In genomic region chr20:17875981-17876385, GRCh38 we compare ENCODE assay signal across 12 cellular contexts.
A peak's percentile ranks its signal among the peaks of the same experiment; 100 is the strongest.
DNase-seq lines count a peak whose midpoint lies in the region; ATAC-seq and TF ChIP-seq lines count a peak whose summit lies in the region.
"Had no signal": no experiment of that assay in that cellular context is flagged by ENCODE, and none has a peak within 500 bp of the region (broad histone marks: within the 10 kb centered on the region; RNA-seq: fewer than 3 reads in every experiment).

No MANE protein-coding gene starts in this region.

- no peak overlapping the region for H2BK120ac ChIP-seq in mesendoderm (ENCODE audit: low read depth, low read length)

- ATAC-seq in stimulated activated memory B cell treated with anti-CD40 and anti-IgM and Interleukin-4, amounts not matched to agents 10 μg/mL and 1 μg/mL and 100 μg/mL, for 72 hours = no peak
- no peak for ATAC-seq in HG03521 (IDR thresholded peaks at IDR 0.05; ENCODE audit: unreplicated experiment)
- ATAC-seq in HG02884 (IDR thresholded peaks at IDR 0.05; ENCODE audit: unreplicated experiment) = no peak

- H2BK5ac ChIP-seq in mesendoderm (ENCODE audit: low read length) = no peak overlapping the region

- H3K36me3 Mint-ChIP-seq in chondrocyte (ENCODE audit: low read depth) = no peaks in the 10 kb centered on the region
- H3K36me3 Mint-ChIP-seq in stimulated activated memory B cell treated with anti-CD40 and anti-IgM and Interleukin-4, amounts not matched to agents 10 μg/mL and 1 μg/mL and 100 μg/mL, for 72 hours = no peaks in the 10 kb centered on the region

- H3K4me3 Mint-ChIP-seq in chondrocyte (ENCODE audit: unreplicated experiment) = no peak overlapping the region
- no peak overlapping the region for H3K4me3 Mint-ChIP-seq in stimulated activated memory B cell treated with anti-CD40 and anti-IgM and Interleukin-4, amounts not matched to agents 10 μg/mL and 1 μg/mL and 100 μg/mL, for 72 hours

- H3K27me3 ChIP-seq in HUES48 (ENCODE audit: control insufficient read depth, insufficient read depth, low read length) = no peaks in the 10 kb centered on the region
- H3K27me3 ChIP-seq in mesendoderm (ENCODE audit: insufficient read depth, low read length, poor library complexity) = no peaks in the 10 kb centered on the region

- peaks cover 40% of the 10 kb centered on the region for H3K4me1 Mint-ChIP-seq in chondrocyte (ENCODE audit: low read depth)
- peaks cover 52% of the 10 kb centered on the region for H3K4me1 Mint-ChIP-seq in stimulated activated memory B cell treated with anti-CD40 and anti-IgM and Interleukin-4, amounts not matched to agents 10 μg/mL and 1 μg/mL and 100 μg/mL, for 72 hours

- no peak overlapping the region for H4K5ac ChIP-seq in mesendoderm (ENCODE audit: low read length)

- H3K9ac ChIP-seq in HUES48 (ENCODE audit: low read depth, low read length) = 0 out of 2 replicates have a peak overlapping the region, but pooled peaks have one; percentile 20
- H3K9ac ChIP-seq in mesendoderm (ENCODE audit: low read length) = no peak overlapping the region

- H3K36me3 ChIP-seq in HUES48 (ENCODE audit: control insufficient read depth, insufficient read depth, low read length) (no peaks in the 10 kb centered on the region), mesendoderm (ENCODE audit: control insufficient read depth, insufficient read depth, low read length) (no peaks in the 10 kb centered on the region)

- H3K27ac ChIP-seq in HUES48 (ENCODE audit: low read depth, low read length) = no peak overlapping the region
- no peak overlapping the region for H3K27ac ChIP-seq in mesendoderm (ENCODE audit: low read depth, low read length)

- H3K27me3 Mint-ChIP-seq in chondrocyte (ENCODE audit: low read depth) = no peaks in the 10 kb centered on the region
- peaks cover 21% of the 10 kb centered on the region for H3K27me3 Mint-ChIP-seq in stimulated activated memory B cell treated with anti-CD40 and anti-IgM and Interleukin-4, amounts not matched to agents 10 μg/mL and 1 μg/mL and 100 μg/mL, for 72 hours

- H3K79me2 ChIP-seq in mesendoderm (ENCODE audit: control insufficient read depth, insufficient read depth, low read length) = no peaks in the 10 kb centered on the region

- peaks cover 39% of the 10 kb centered on the region for H3K4me1 ChIP-seq in HUES48 (ENCODE audit: control insufficient read depth, insufficient read depth, low read length)
- peaks cover 7% of the 10 kb centered on the region for H3K4me1 ChIP-seq in mesendoderm (ENCODE audit: control insufficient read depth, low read depth, low read length)

- no peak overlapping the region for H3K4me2 ChIP-seq in mesendoderm (ENCODE audit: low read length)

- no CpG with 5 or more reads among the region's 10 CpGs for WGBS in mesendoderm (ENCODE audit: extremely low coverage, insufficient coverage, low lambda C conversion rate)

- DNase-seq in chondrocyte (ENCODE audit: low spot score) = no peak
- DNase-seq in mesendoderm = peak; percentile 72
- no peak for DNase-seq in pons (ENCODE audit: low spot score)
- no peak for DNase-seq in activated CD4-positive, CD25-positive, alpha-beta regulatory T cell (lab: John Stamatoyannopoulos, UW)
- DNase-seq: activated T-cell treated with anti-CD3 and anti-CD28 coated beads for 4 hours; NCI-H1105 treated with DMSO at 0.1 percent for 48 hours; NCI-H524 treated with DMSO at 0.1 percent for 48 hours; stimulated activated CD8-positive, alpha-beta memory T cell treated with anti-CD3 and anti-CD28 coated beads, Interleukin-4, amount 100 ng/mL, for 48 hours had no signal

- no peak overlapping the region for H4K8ac ChIP-seq in mesendoderm (ENCODE audit: low read depth, low read length)

- H3K9me3 Mint-ChIP-seq in chondrocyte (ENCODE audit: low read depth) = no peaks in the 10 kb centered on the region
- H3K9me3 Mint-ChIP-seq in stimulated activated memory B cell treated with anti-CD40 and anti-IgM and Interleukin-4, amounts not matched to agents 10 μg/mL and 1 μg/mL and 100 μg/mL, for 72 hours = no peaks in the 10 kb centered on the region

- H3K4me3 ChIP-seq in HUES48 (ENCODE audit: low read depth, low read length) (no peak overlapping the region), mesendoderm (ENCODE audit: low read length) (no peak overlapping the region)

- peak; percentile 38 for TF ChIP-seq CTCF in chondrocyte (IDR thresholded peaks at IDR 0.05)

- no peak overlapping the region for H3K23ac ChIP-seq in mesendoderm (ENCODE audit: low read length)

- H2BK15ac ChIP-seq in mesendoderm (replicated peaks; ENCODE audit: low read depth) = no peak overlapping the region

- no peak overlapping the region for H2AK5ac ChIP-seq in mesendoderm (ENCODE audit: low read length)

- no peaks in the 10 kb centered on the region for H3K9me3 ChIP-seq in HUES48 (ENCODE audit: control insufficient read depth, insufficient read depth, low read length)

- H3K79me1 ChIP-seq in mesendoderm (ENCODE audit: low read length) = no peaks in the 10 kb centered on the region

- peak overlapping the region; percentile 26 for H3K56ac ChIP-seq in mesendoderm (ENCODE audit: low read length)

- H3K4ac ChIP-seq in mesendoderm (ENCODE audit: low read depth, low read length) = no peak overlapping the region

- H3K27ac Mint-ChIP-seq in chondrocyte (ENCODE audit: unreplicated experiment) = peak overlapping the region; percentile 17
- H3K27ac Mint-ChIP-seq in stimulated activated memory B cell treated with anti-CD40 and anti-IgM and Interleukin-4, amounts not matched to agents 10 μg/mL and 1 μg/mL and 100 μg/mL, for 72 hours = peak overlapping the region; percentile 31

- H3K18ac ChIP-seq in mesendoderm (ENCODE audit: low read length) = no peak overlapping the region
